ENCODE assay signal across 11 cellular contexts in the genomic region with DNA sequence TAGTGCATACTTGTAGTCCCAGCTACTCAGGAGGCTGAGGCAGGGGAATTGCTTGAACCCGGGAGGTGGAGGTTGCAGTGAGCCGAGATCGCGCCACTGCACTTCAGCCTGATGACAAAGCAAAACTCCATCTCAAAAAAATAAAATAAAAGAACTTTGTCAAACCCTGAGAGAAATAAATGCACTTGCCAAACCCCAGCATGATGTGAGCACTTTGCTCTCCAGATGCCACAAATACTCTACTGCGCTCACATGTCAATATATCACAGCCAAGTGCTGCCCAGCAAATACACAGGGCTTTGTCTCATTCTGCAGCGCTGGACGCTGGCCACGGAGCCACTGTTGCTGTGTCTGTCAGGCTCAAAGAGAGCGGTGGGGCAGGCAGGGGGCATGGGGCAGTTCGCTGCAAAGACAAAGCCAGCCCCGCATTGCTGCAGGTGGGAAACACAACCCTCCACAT. TPM values are rescaled to one million over a fixed set of nuclear protein-coding genes. Genes with fewer than 3 reads are reported as not detected.
DNase-seq lines count a peak whose midpoint lies in the region; ATAC-seq and TF ChIP-seq lines count a peak whose summit lies in the region.
"Had no signal": no experiment of that assay in that cellular context is flagged by ENCODE, and none has a peak within 500 bp of the region (broad histone marks: within the 10 kb centered on the region; RNA-seq: fewer than 3 reads in every experiment).

No MANE protein-coding gene starts in this region.

- H3K27ac Mint-ChIP-seq in Caco-2 (ENCODE audit: unreplicated experiment) = peak overlapping the region; percentile 36

- no peaks in the 10 kb centered on the region for H3K27me3 Mint-ChIP-seq in Caco-2 (ENCODE audit: insufficient read depth, unreplicated experiment)

- ATAC-seq in left cardiac atrium (peak; percentile 24 to 40), HG03045 (IDR thresholded peaks at IDR 0.05; ENCODE audit: unreplicated experiment) (no peak), HG03097 (IDR thresholded peaks at IDR 0.05; ENCODE audit: low FRiP score, unreplicated experiment) (no peak), HG03135 (IDR thresholded peaks at IDR 0.05; ENCODE audit: unreplicated experiment) (no peak)

- H3K4me1 Mint-ChIP-seq in Caco-2 (ENCODE audit: low read depth, unreplicated experiment) = peaks cover 59% of the 10 kb centered on the region

- intact Hi-C loops in Caco-2 (cut with micrococcal nuclease; ENCODE audit: unreplicated experiment) = loop anchor here (2.0 kb wide), 1 partner anchor 13 kb away; no protein-coding TSS in a partner anchor
- intact Hi-C loops in left cardiac atrium (cut with DNase I) = loop anchor here in 1 of 2 donors (5.0 kb wide), 1 partner anchor 41 kb away; no protein-coding TSS in a partner anchor

- H3K4me3 Mint-ChIP-seq in Caco-2 (ENCODE audit: unreplicated experiment) = no peak overlapping the region

- CTCF ChIA-PET in Caco-2 (lab: Charles Lee) = interaction anchor here (1.3 kb wide), 1 partner anchor 105 kb away, joined by 3 read pairs; no protein-coding TSS in a partner anchor

- H3K27me3 ChIP-seq in Caco-2 (replicated peaks; ENCODE audit: control insufficient read depth, insufficient read depth, low read length) = no peaks in the 10 kb centered on the region
- no peaks in the 10 kb centered on the region for H3K27me3 ChIP-seq in rectal smooth muscle tissue (ENCODE audit: control insufficient read depth, insufficient read depth, low read length)

- peaks cover 12% of the 10 kb centered on the region for H3K36me3 Mint-ChIP-seq in Caco-2 (ENCODE audit: insufficient read depth, unreplicated experiment)

- H3K36me3 ChIP-seq in Caco-2 (ENCODE audit: control insufficient read depth, insufficient read depth, low read length) (no peaks in the 10 kb centered on the region), rectal smooth muscle tissue (ENCODE audit: control insufficient read depth, insufficient read depth, low read length) (no peaks in the 10 kb centered on the region)

- H3K9me3 ChIP-seq in Caco-2 = no peaks in the 10 kb centered on the region; the same call in 1 of the 2 replicates

- no peaks in the 10 kb centered on the region for H3K9me3 Mint-ChIP-seq in Caco-2 (ENCODE audit: unreplicated experiment)

- H3K4me3 ChIP-seq in Caco-2 (ENCODE audit: low read depth, low read length) (no peak overlapping the region), rectal smooth muscle tissue (ENCODE audit: low read length) (no peak overlapping the region)

- no TSS peak for BruUV-seq in Caco-2 (replicated peaks; lab: Mats Ljungman, UMichigan)

- H3K27ac ChIP-seq in rectal smooth muscle tissue (ENCODE audit: low read depth, low read length) = peak overlapping the region; percentile 58

- H3K9ac ChIP-seq in rectal smooth muscle tissue (ENCODE audit: low read length) = no peak overlapping the region

- TF ChIP-seq CTCF in Caco-2 (IDR thresholded peaks at IDR 0.05; ENCODE audit: insufficient read depth in 1 of 2, low read depth in 1 of 2, low read length in 1 of 2, severe bottlenecking in 1 of 2, unreplicated experiment in 1 of 2) = no peak

- peaks cover 74% of the 10 kb centered on the region for H3K4me1 ChIP-seq in Caco-2
- H3K4me1 ChIP-seq in rectal smooth muscle tissue (ENCODE audit: control insufficient read depth, insufficient read depth, low read length) = peaks cover 28% of the 10 kb centered on the region

- POLR2A ChIA-PET in Caco-2 (lab: Charles Lee) = no interaction called here

- no peak for DNase-seq in Caco-2
- DNase-seq in UCSD-AML1 (lab: John Stamatoyannopoulos, UW; ENCODE audit: unreplicated experiment) = peak; percentile 22
- DNase-seq in left cardiac atrium = peak; percentile 57
- DNase-seq in dedifferentiated amniotic fluid mesenchymal stem cell (ENCODE audit: extremely low spot score) = no peak
- DNase-seq: cerebellar nuclear complex, DND-41, NCI-H2227 treated with DMSO at 0.1 percent for 48 hours had no signal

RNA-seq across cellular contexts. Expression of gene AHNAK, which starts 45.1 kb away (rescaled TPM):
- total RNA-seq in Caco-2 (2022) (312 and 324 TPM in 2 replicates), left cardiac atrium (100 to 1,000 TPM; 329 to 404 TPM)

Comparison
In these comparisons a context has a peak if more than half of its experiments do, and no peak if none do; other contexts are left out.
1. DNase-seq: peak in UCSD-AML1 (single experiment) and left cardiac atrium (single experiment); none in Caco-2 (0 of 2) and dedifferentiated amniotic fluid mesenchymal stem cell (single experiment).
2. ATAC-seq: peak in left cardiac atrium (2 of 2); none in HG03045 (single experiment), HG03097 (single experiment) and HG03135 (single experiment).